Comparison of ENCODE assay signal across 30 cellular contexts in the genomic region with DNA sequence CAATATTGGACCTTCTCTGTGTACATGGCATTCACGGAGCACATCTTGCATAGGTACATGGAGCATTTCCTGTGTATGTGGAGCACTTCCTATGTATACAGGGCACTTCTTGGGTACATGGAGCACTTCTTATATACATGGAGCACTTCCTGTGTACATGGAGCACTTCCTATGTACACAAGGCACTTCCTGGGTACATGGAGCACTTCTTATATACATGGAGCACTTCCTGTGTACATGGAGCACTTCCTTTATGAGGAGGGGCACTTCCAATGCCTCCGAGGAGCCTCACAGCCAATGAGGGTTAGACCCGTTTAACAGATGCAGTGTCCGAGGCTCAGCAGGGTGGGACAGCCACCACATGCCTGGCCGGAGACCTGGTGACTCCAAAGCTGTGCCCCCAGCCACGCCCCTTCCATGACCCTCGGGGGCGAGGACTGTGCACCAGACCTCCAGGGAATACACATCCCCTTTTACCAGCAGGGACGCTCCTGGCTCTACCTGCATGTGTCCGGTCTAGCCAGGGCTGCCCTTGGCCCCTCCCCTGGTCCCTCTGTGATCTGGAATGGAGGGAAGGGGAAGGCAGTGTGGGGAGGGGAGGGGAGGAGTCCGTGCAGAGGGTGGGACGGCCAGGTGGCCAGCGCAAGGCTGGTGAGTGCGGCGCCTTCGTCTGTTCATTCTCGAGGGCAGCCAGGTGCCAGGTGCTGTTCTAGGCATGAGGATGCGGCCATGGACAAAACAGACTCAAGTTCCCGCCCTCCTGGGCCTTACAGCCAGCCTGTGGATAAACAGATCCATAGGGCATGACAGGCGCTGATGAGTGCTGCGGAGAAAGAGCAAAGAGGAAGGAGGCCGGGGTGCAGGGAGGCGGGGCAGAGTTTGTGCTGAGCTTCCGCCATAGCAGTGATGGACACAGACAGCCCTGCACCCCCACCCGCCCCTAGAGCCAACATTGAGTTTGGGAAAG.
"Had no signal": no experiment of that assay in that cellular context is flagged by ENCODE, and none has a peak within 500 bp of the region (broad histone marks: within the 10 kb centered on the region; RNA-seq: fewer than 3 reads in every experiment).

No MANE protein-coding gene starts in this region.

- H3K4me3 ChIP-seq: coronary artery, dorsolateral prefrontal cortex, gastroesophageal sphincter, ovary, skin epidermis, stomach, thyroid gland had no signal

- H3K4me3 Mint-ChIP-seq: activated naive CD8-positive, alpha-beta T cell; activated T-cell treated with anti-CD3 and anti-CD28 coated beads, Interleukin-2, amount 50 U/mL, for 72 hours; natural killer cell treated with Interleukin-12 subunit alpha and Interleukin-12 subunit beta and Interleukin-15 and Interleukin-18, amount 100 ng/mL, for 72 hours; stimulated activated naive B cell treated with anti-CD40 and anti-IgM and Interleukin-4, amounts not matched to agents 10 μg/mL and 1 μg/mL and 100 μg/mL, for 72 hours; T-helper 2 cell treated with Interferon-gamma antibody and Interleukin-4, amounts not matched to agents 5 μg/mL and 100 μg/mL, for 36 hours had no signal

- H3K4me1 Mint-ChIP-seq: stimulated activated naive B cell treated with anti-CD40 and anti-IgM and Interleukin-4, amounts not matched to agents 10 μg/mL and 1 μg/mL and 100 μg/mL, for 72 hours had no signal

- DNase-seq: activated CD4-positive, alpha-beta T cell treated with anti-CD3 and anti-CD28 coated beads for 4 hours; activated CD4-positive, alpha-beta T cell treated with anti-CD3 and anti-CD28 coated beads, Interleukin-2, amount 50 U/mL, for 4 hours; activated effector memory CD4-positive, alpha-beta T cell treated with Interleukin-2 at 50 U/mL for 16 hours; activated naive CD4-positive, alpha-beta T cell treated with Interleukin-2 at 50 U/mL for 16 hours; activated T-cell treated with anti-CD3 and anti-CD28 coated beads for 4 hours; activated T-cell treated with anti-CD3 and anti-CD28 coated beads, Interleukin-2, amount 50 U/mL, for 72 hours; anterior cingulate cortex; dorsolateral prefrontal cortex; effector memory CD4-positive, alpha-beta T cell; erythroblast; head of caudate nucleus; hippocampal formation; mesendoderm; ovary; stimulated activated CD4-positive, alpha-beta T cell treated with anti-CD3 and anti-CD28 coated beads, Interleukin-1b, Interleukin-23, amount 100 ng/mL, for 48 hours; stimulated activated CD4-positive, alpha-beta T cell treated with anti-CD3 and anti-CD28 coated beads, Interleukin-4, amount 100 ng/mL, for 4 hours; stimulated activated CD8-positive, alpha-beta memory T cell treated with anti-CD3 and anti-CD28 coated beads, Interleukin-4, amount 100 ng/mL, for 48 hours; stimulated activated naive B cell treated with anti-CD40 and anti-IgM and Interleukin-4, amounts not matched to agents 10 μg/mL and 1 μg/mL and 100 μg/mL, for 72 hours; stomach; T-helper 1 cell; thyroid gland had no signal

- H3K27me3 ChIP-seq: dorsolateral prefrontal cortex, gastroesophageal sphincter, neutrophil, ovary, stomach, thyroid gland had no signal

- H3K36me3 Mint-ChIP-seq: activated naive CD8-positive, alpha-beta T cell; natural killer cell treated with Interleukin-12 subunit alpha and Interleukin-12 subunit beta and Interleukin-15 and Interleukin-18, amount 100 ng/mL, for 72 hours; stimulated activated naive B cell treated with anti-CD40 and anti-IgM and Interleukin-4, amounts not matched to agents 10 μg/mL and 1 μg/mL and 100 μg/mL, for 72 hours had no signal

- H3K27me3 Mint-ChIP-seq: activated naive CD8-positive, alpha-beta T cell; natural killer cell treated with Interleukin-12 subunit alpha and Interleukin-12 subunit beta and Interleukin-15 and Interleukin-18, amount 100 ng/mL, for 72 hours; progenitor cell of endocrine pancreas; stimulated activated naive B cell treated with anti-CD40 and anti-IgM and Interleukin-4, amounts not matched to agents 10 μg/mL and 1 μg/mL and 100 μg/mL, for 72 hours had no signal

- H3K9me3 Mint-ChIP-seq: activated T-cell treated with anti-CD3 and anti-CD28 coated beads, Interleukin-2, amount 50 U/mL, for 72 hours; natural killer cell treated with Interleukin-12 subunit alpha and Interleukin-12 subunit beta and Interleukin-15 and Interleukin-18, amount 100 ng/mL, for 72 hours; T-helper 2 cell treated with Interferon-gamma antibody and Interleukin-4, amounts not matched to agents 5 μg/mL and 100 μg/mL, for 36 hours had no signal

- H3K27ac Mint-ChIP-seq: activated naive CD8-positive, alpha-beta T cell; activated T-cell treated with anti-CD3 and anti-CD28 coated beads, Interleukin-2, amount 50 U/mL, for 72 hours; natural killer cell treated with Interleukin-12 subunit alpha and Interleukin-12 subunit beta and Interleukin-15 and Interleukin-18, amount 100 ng/mL, for 72 hours; stimulated activated naive B cell treated with anti-CD40 and anti-IgM and Interleukin-4, amounts not matched to agents 10 μg/mL and 1 μg/mL and 100 μg/mL, for 72 hours; T-helper 2 cell treated with Interferon-gamma antibody and Interleukin-4, amounts not matched to agents 5 μg/mL and 100 μg/mL, for 36 hours had no signal

- ATAC-seq: activated T-cell treated with anti-CD3 and anti-CD28 coated beads, Interleukin-2, amount 50 U/mL, for 72 hours; gastroesophageal sphincter; natural killer cell treated with Interleukin-12 subunit alpha and Interleukin-12 subunit beta and Interleukin-15 and Interleukin-18, amount 100 ng/mL, for 72 hours; sciatic nerve; stimulated activated naive B cell treated with anti-CD40 and anti-IgM and Interleukin-4, amounts not matched to agents 10 μg/mL and 1 μg/mL and 100 μg/mL, for 72 hours had no signal

- H3K9me3 ChIP-seq: neutrophil, ovary, thyroid gland had no signal

- H3K27ac ChIP-seq: coronary artery, gastroesophageal sphincter, neutrophil, ovary, stomach, thyroid gland had no signal

- H3K36me3 ChIP-seq: neutrophil, ovary had no signal
